In genomic region chr14:22334627-22335026, GRCh38 we compare ENCODE assay signal across 20 cellular contexts.
A peak's percentile ranks its signal among the peaks of the same experiment; 100 is the strongest.
DNase-seq lines count a peak whose midpoint lies in the region; ATAC-seq, FAIRE-seq and TF ChIP-seq lines count a peak whose summit lies in the region.
"Had no signal": no experiment of that assay in that cellular context is flagged by ENCODE, and none has a peak within 500 bp of the region (broad histone marks: within the 10 kb centered on the region; RNA-seq: fewer than 3 reads in every experiment).

No MANE protein-coding gene starts in this region.

- no CpG with 5 or more reads among the region's 4 CpGs for WGBS in mesendoderm (ENCODE audit: extremely low coverage, insufficient coverage, low lambda C conversion rate)

- no peak overlapping the region for H3K4me2 ChIP-seq in mesendoderm (ENCODE audit: low read length)

- H3K36me3 ChIP-seq in HUES6 (ENCODE audit: control insufficient read depth, insufficient read depth, low read length): no peaks in the 10 kb centered on the region
- H3K36me3 ChIP-seq in mesendoderm (ENCODE audit: control insufficient read depth, insufficient read depth, low read length): no peaks in the 10 kb centered on the region
- H3K36me3 ChIP-seq: MG63, sigmoid colon, SJSA1 had no signal

- H3K27me3 ChIP-seq in HUES6 (ENCODE audit: control insufficient read depth, insufficient read depth, low read length): no peaks in the 10 kb centered on the region
- H3K27me3 ChIP-seq in mesendoderm (ENCODE audit: insufficient read depth, low read length, poor library complexity): no peaks in the 10 kb centered on the region
- H3K27me3 ChIP-seq: MG63, sigmoid colon, SJSA1, testis had no signal

- H2BK120ac ChIP-seq in mesendoderm (ENCODE audit: low read depth, low read length): no peak overlapping the region

- peak overlapping the region; percentile 12 for H3K56ac ChIP-seq in mesendoderm (ENCODE audit: low read length)

- TF ChIP-seq CTCF in C4-2B (conservative IDR thresholded peaks at IDR 0.05): no peak
- TF ChIP-seq CTCF in D721Med (IDR thresholded peaks at IDR 0.05; ENCODE audit: insufficient read depth, missing control alignments): no peak

- no peak overlapping the region for H3K18ac ChIP-seq in mesendoderm (ENCODE audit: low read length)

- no peaks in the 10 kb centered on the region for H3K79me1 ChIP-seq in mesendoderm (ENCODE audit: low read length)

- H2AK5ac ChIP-seq in mesendoderm (ENCODE audit: low read length): no peak overlapping the region

- no peaks in the 10 kb centered on the region for H3K79me2 ChIP-seq in mesendoderm (ENCODE audit: control insufficient read depth, insufficient read depth, low read length)

- no peak overlapping the region for H4K8ac ChIP-seq in mesendoderm (ENCODE audit: low read depth, low read length)

- intact Hi-C loops in left ventricle myocardium superior (cut with micrococcal nuclease): no loop called here

- H3K23ac ChIP-seq in mesendoderm (ENCODE audit: low read length): no peak overlapping the region

- H3K27ac ChIP-seq in C4-2B (0 out of 2 replicates have a peak overlapping the region, but pooled peaks have one; percentile 13), HUES6 (ENCODE audit: low read depth, low read length) (peak overlapping the region; percentile 84; the same call in 1 of the 2 replicates), angular gyrus (ENCODE audit: low read depth, low read length) (peak overlapping the region; percentile 44), mesendoderm (ENCODE audit: low read depth, low read length) (no peak overlapping the region)
- H3K27ac ChIP-seq: coronary artery, sigmoid colon, SJSA1, testis, VCaP had no signal

- peaks cover 9% of the 10 kb centered on the region for H3K9me3 ChIP-seq in HUES6 (ENCODE audit: control insufficient read depth, insufficient read depth, low read depth, low read length)
- H3K9me3 ChIP-seq: MG63, testis had no signal

- no peak overlapping the region for H2BK5ac ChIP-seq in mesendoderm (ENCODE audit: low read length)

- H2BK15ac ChIP-seq in mesendoderm (replicated peaks; ENCODE audit: low read depth): no peak overlapping the region

- H3K4me3 ChIP-seq in HUES6 (ENCODE audit: low read depth, low read length) (no peak overlapping the region), mesendoderm (ENCODE audit: low read length) (no peak overlapping the region)
- H3K4me3 ChIP-seq: coronary artery, MG63, sigmoid colon, SJSA1, testis had no signal

- peak overlapping the region; percentile 3 for H3K9ac ChIP-seq in HUES6 (ENCODE audit: low read length)
- H3K9ac ChIP-seq in mesendoderm (ENCODE audit: low read length): no peak overlapping the region

- no peak overlapping the region for H4K5ac ChIP-seq in mesendoderm (ENCODE audit: low read length)

- DNase-seq in mesendoderm: no peak
- DNase-seq in left ventricle myocardium superior: no peak
- DNase-seq in activated CD4-positive, CD25-positive, alpha-beta regulatory T cell (lab: John Stamatoyannopoulos, UW): no peak
- DNase-seq in NCI-H146 treated with DMSO at 0.1 percent for 48 hours (lab: John Stamatoyannopoulos, UW; ENCODE audit: unreplicated experiment): no peak
- no peak for DNase-seq in D721Med (ENCODE audit: insufficient read length, low spot score)
- DNase-seq: activated CD8-positive, alpha-beta memory T cell treated with anti-CD3 and anti-CD28 coated beads, Interleukin-2, amount 50 U/mL, for 48 hours; activated effector memory CD4-positive, alpha-beta T cell treated with Interleukin-2 at 50 U/mL for 16 hours; naive thymus-derived CD4-positive, alpha-beta T cell; NCI-H1436; NCI-H2171; sigmoid colon; T-helper 17 cell; testis had no signal

- peaks cover 32% of the 10 kb centered on the region for H3K4me1 ChIP-seq in HUES6 (ENCODE audit: control insufficient read depth, insufficient read depth, low read length)
- H3K4me1 ChIP-seq in mesendoderm (ENCODE audit: control insufficient read depth, low read depth, low read length): peaks cover 2% of the 10 kb centered on the region

- H3K4ac ChIP-seq in mesendoderm (ENCODE audit: low read depth, low read length): peak overlapping the region; percentile 1

- no peak for FAIRE-seq in D721Med (lab: Jason Lieb, UNC)

- ATAC-seq in left ventricle myocardium superior: no peak
- ATAC-seq: naive thymus-derived CD4-positive, alpha-beta T cell; T-helper 17 cell had no signal
